ENCODE assay signal across 9 cellular contexts in genomic region chr18:42298744-42299685, GRCh38.
DNase-seq lines count a peak whose midpoint lies in the region; ATAC-seq and TF ChIP-seq lines count a peak whose summit lies in the region.
"Had no signal": no experiment of that assay in that cellular context is flagged by ENCODE, and none has a peak within 500 bp of the region (broad histone marks: within the 10 kb centered on the region; RNA-seq: fewer than 3 reads in every experiment).

No MANE protein-coding gene starts in this region.

- H3K14ac ChIP-seq in mesenchymal stem cell (ENCODE audit: low read length in 2 of 2): no peak overlapping the region

- H3K27me3 ChIP-seq in CD8-positive, alpha-beta T cell (ENCODE audit: insufficient read depth, low read length): no peaks in the 10 kb centered on the region
- H3K27me3 ChIP-seq in mesenchymal stem cell (ENCODE audit: control insufficient read depth in 1 of 2, insufficient read depth in 1 of 2, low read length in 2 of 2): no peaks in the 10 kb centered on the region

- H3K9ac ChIP-seq in mesenchymal stem cell (ENCODE audit: low read length): peak overlapping the region; percentile 90

- H3K4me2 ChIP-seq in mesenchymal stem cell (ENCODE audit: low read length, poor library complexity, severe bottlenecking): no peak overlapping the region

- H3K36me3 Mint-ChIP-seq in CD8-positive, alpha-beta T cell: no peaks in the 10 kb centered on the region
- H3K36me3 Mint-ChIP-seq: activated naive CD4-positive, alpha-beta T cell treated with anti-CD3 and anti-CD28 coated beads, Interleukin-2, amount 50 U/mL, for 24 hours had no signal

- H3K27me3 Mint-ChIP-seq in CD8-positive, alpha-beta T cell (ENCODE audit: low read depth): peaks cover 6% of the 10 kb centered on the region

- intact Hi-C loops in CD8-positive, alpha-beta T cell (cut with DNase I, micrococcal nuclease): loop anchor here (5.0 to 10.0 kb wide), 2 partner anchors 973 to 1296 kb away; no protein-coding TSS in a partner anchor

- H2BK15ac ChIP-seq in mesenchymal stem cell (ENCODE audit: low read depth, poor library complexity, severe bottlenecking): no peak overlapping the region

- no peak overlapping the region for H2BK5ac ChIP-seq in mesenchymal stem cell (ENCODE audit: low read depth, low read length, poor library complexity, severe bottlenecking)

- peak overlapping the region; percentile 58 to 82 for H2BK12ac ChIP-seq in mesenchymal stem cell (ENCODE audit: low read length in 2 of 2)

- H2BK120ac ChIP-seq in mesenchymal stem cell (ENCODE audit: low read depth, low read length): no peak overlapping the region

- CTCF ChIA-PET in CD8-positive, alpha-beta T cell (lab: Charles Lee): interaction anchor here (0.7 to 3.1 kb wide), 12 partner anchors 9 to 42 kb away, joined by 3 to 25 read pairs (median 4); no protein-coding TSS in a partner anchor

- 43% methylated on average over 15 of the region's 15 CpGs for WGBS in mesenchymal stem cell

- no peak overlapping the region for H3K27ac Mint-ChIP-seq in CD8-positive, alpha-beta T cell
- H3K27ac Mint-ChIP-seq: activated naive CD4-positive, alpha-beta T cell treated with anti-CD3 and anti-CD28 coated beads, Interleukin-2, amount 50 U/mL, for 24 hours had no signal

- H3K23ac ChIP-seq in mesenchymal stem cell (ENCODE audit: low read length in 2 of 2): no peak overlapping the region

- ATAC-seq in CD8-positive, alpha-beta T cell: no peak
- ATAC-seq in GM19395 (IDR thresholded peaks at IDR 0.05; ENCODE audit: unreplicated experiment): peak; percentile 97
- ATAC-seq in HG03460 (IDR thresholded peaks at IDR 0.05; ENCODE audit: unreplicated experiment): peak; percentile 89

- peak; percentile 86 for TF ChIP-seq CTCF in CD8-positive, alpha-beta T cell (IDR thresholded peaks at IDR 0.05)

- H3K18ac ChIP-seq in mesenchymal stem cell (ENCODE audit: low read depth in 1 of 2, low read length in 2 of 2): peak overlapping the region in 1 of 2 experiments; percentile 74

- no peak overlapping the region for H3K4me3 ChIP-seq in CD8-positive, alpha-beta T cell (ENCODE audit: low read depth, low read length)
- peak overlapping the region in 1 of 2 experiments; percentile 71 for H3K4me3 ChIP-seq in mesenchymal stem cell (ENCODE audit: insufficient read depth in 1 of 2, low read depth in 1 of 2, low read length in 2 of 2)

- H4K8ac ChIP-seq in mesenchymal stem cell (ENCODE audit: low read length): peak overlapping the region; percentile 69

- no peaks in the 10 kb centered on the region for H3K36me3 ChIP-seq in CD8-positive, alpha-beta T cell (ENCODE audit: insufficient read depth, low read length)
- no peaks in the 10 kb centered on the region for H3K36me3 ChIP-seq in mesenchymal stem cell (ENCODE audit: control insufficient read depth in 1 of 2, insufficient read depth in 2 of 2, low read depth in 1 of 2, low read length in 2 of 2)

- H3K9me3 Mint-ChIP-seq in CD8-positive, alpha-beta T cell: no peaks in the 10 kb centered on the region
- H3K9me3 Mint-ChIP-seq: activated naive CD4-positive, alpha-beta T cell treated with anti-CD3 and anti-CD28 coated beads, Interleukin-2, amount 50 U/mL, for 24 hours had no signal

- H3K27ac ChIP-seq in CD8-positive, alpha-beta T cell (ENCODE audit: low read depth, low read length): no peak overlapping the region
- H3K27ac ChIP-seq in mesenchymal stem cell (ENCODE audit: low read length, poor library complexity, severe bottlenecking): no peak overlapping the region

- no peaks in the 10 kb centered on the region for H3K4me1 ChIP-seq in CD8-positive, alpha-beta T cell (ENCODE audit: insufficient read depth, low read length)
- no peaks in the 10 kb centered on the region for H3K4me1 ChIP-seq in mesenchymal stem cell (ENCODE audit: control insufficient read depth, insufficient read depth, low read depth, low read length)

- POLR2A ChIA-PET in CD8-positive, alpha-beta T cell (lab: Charles Lee): no interaction called here

- H4K91ac ChIP-seq in mesenchymal stem cell (ENCODE audit: low read length): peak overlapping the region; percentile 82

- H3K4me3 Mint-ChIP-seq in CD8-positive, alpha-beta T cell: no peak overlapping the region
- H3K4me3 Mint-ChIP-seq: activated naive CD4-positive, alpha-beta T cell treated with anti-CD3 and anti-CD28 coated beads, Interleukin-2, amount 50 U/mL, for 24 hours had no signal

- no peak overlapping the region for H3K4ac ChIP-seq in mesenchymal stem cell (ENCODE audit: low read depth in 1 of 2, low read length in 2 of 2)

- no peak overlapping the region for H2AFZ ChIP-seq in mesenchymal stem cell (ENCODE audit: low read depth, low read length)

- H3K4me1 Mint-ChIP-seq in CD8-positive, alpha-beta T cell (ENCODE audit: low read depth): peaks cover 2% of the 10 kb centered on the region
- H3K4me1 Mint-ChIP-seq: activated naive CD4-positive, alpha-beta T cell treated with anti-CD3 and anti-CD28 coated beads, Interleukin-2, amount 50 U/mL, for 24 hours had no signal

- H3K9me3 ChIP-seq in CD8-positive, alpha-beta T cell (ENCODE audit: low read length): no peaks in the 10 kb centered on the region
- no peaks in the 10 kb centered on the region for H3K9me3 ChIP-seq in mesenchymal stem cell (ENCODE audit: control insufficient read depth, low read length)

- DNase-seq in CD8-positive, alpha-beta T cell: peak; percentile 3 to 57 (median 32)
- peak; percentile 52 for DNase-seq in NCI-H524 treated with DMSO at 0.1 percent for 48 hours (lab: John Stamatoyannopoulos, UW)
- DNase-seq in activated CD4-positive, alpha-beta T cell treated with anti-CD3 and anti-CD28 coated beads, Interleukin-2, amount 50 U/mL, for 4 hours: peak; percentile 20 to 29
- peak; percentile 2 for DNase-seq in effector CD8-positive, alpha-beta T cell (lab: John Stamatoyannopoulos, UW)
- DNase-seq in mesenchymal stem cell: peak; percentile 76
- peak; percentile 29 for DNase-seq in stimulated activated CD8-positive, alpha-beta memory T cell treated with anti-CD3 and anti-CD28 coated beads, Interleukin-4, amount 100 ng/mL, for 24 hours (ENCODE audit: low read depth)

- H2AK5ac ChIP-seq in mesenchymal stem cell (ENCODE audit: low read length, severe bottlenecking): peak overlapping the region; percentile 50

- no peaks in the 10 kb centered on the region for H3K79me1 ChIP-seq in mesenchymal stem cell (replicated peaks; ENCODE audit: low read length, poor library complexity, severe bottlenecking)

Comparison
In these comparisons a context has a peak if more than half of its experiments do, and no peak if none do; other contexts are left out.
1. DNase-seq: peak in every context shown above with its lines; median percentile 76 in mesenchymal stem cell; 52 in NCI-H524 treated with DMSO at 0.1 percent for 48 hours; 32 in CD8-positive, alpha-beta T cell; 29 in stimulated activated CD8-positive, alpha-beta memory T cell treated with anti-CD3 and anti-CD28 coated beads, Interleukin-4, amount 100 ng/mL, for 24 hours; 24 in activated CD4-positive, alpha-beta T cell treated with anti-CD3 and anti-CD28 coated beads, Interleukin-2, amount 50 U/mL, for 4 hours; 2 in effector CD8-positive, alpha-beta T cell.